ENCODE assay signal across 18 cellular contexts in the genomic region with DNA sequence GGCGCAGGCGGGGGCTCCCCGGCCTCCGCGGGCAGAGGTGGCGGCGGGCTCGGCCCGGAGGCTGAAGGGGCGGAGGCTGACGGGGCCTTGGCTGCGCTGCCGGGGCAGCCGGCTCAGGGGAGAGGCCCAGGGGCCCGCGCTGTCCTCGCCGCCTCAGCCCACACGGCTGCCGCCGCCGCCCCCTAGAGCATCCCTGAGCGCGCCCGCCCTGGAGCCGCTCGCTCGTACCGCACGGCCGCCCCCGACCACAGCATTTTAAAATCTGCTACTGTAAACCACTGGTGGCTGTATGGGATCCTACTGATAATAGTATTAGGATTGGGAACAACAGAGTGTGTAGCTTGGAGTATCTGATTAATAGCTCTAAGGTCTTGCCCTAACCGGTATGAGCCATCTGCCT. TPM values are rescaled to one million over a fixed set of nuclear protein-coding genes. Genes with fewer than 3 reads are reported as not detected.
DNase-seq lines count a peak whose midpoint lies in the region; FAIRE-seq and TF ChIP-seq lines count a peak whose summit lies in the region.
"Had no signal": no experiment of that assay in that cellular context is flagged by ENCODE, and none has a peak within 500 bp of the region (broad histone marks: within the 10 kb centered on the region; RNA-seq: fewer than 3 reads in every experiment).

No MANE protein-coding gene starts in this region.

- TF ChIP-seq CTCF in H1 (IDR thresholded peaks at IDR 0.05; ENCODE audit: control extremely low read depth in 1 of 3, insufficient read depth in 1 of 3, low read depth in 1 of 3, low read length in 3 of 3) (peak; percentile 3 to 14 (median 7); a peak in 3 of 4 replicates), neural crest cell (conservative IDR thresholded peaks at IDR 0.05) (no peak), kidney (IDR thresholded peaks at IDR 0.05; ENCODE audit: borderline replicate concordance, extremely low read depth, insufficient read depth) (no peak), HFFc6 (IDR thresholded peaks at IDR 0.05) (no peak)

- TF ChIP-seq EP300 in H1 (IDR thresholded peaks at IDR 0.05; ENCODE audit: borderline replicate concordance in 1 of 2, low read depth in 2 of 2, low read length in 2 of 2), result no peak

- H3K79me1 ChIP-seq in H1 (ENCODE audit: low read depth, low read length), result no peaks in the 10 kb centered on the region

- H3K23me2 ChIP-seq in H1 (ENCODE audit: low read depth, low read length), result no peaks in the 10 kb centered on the region; the same call in 1 of the 2 replicates

- no peak overlapping the region for H3K14ac ChIP-seq in H1 (ENCODE audit: insufficient read length)

- H3K36me3 Mint-ChIP-seq in neural crest cell (ENCODE audit: low read depth) (peaks cover 3% of the 10 kb centered on the region), HFFc6 (ENCODE audit: low read depth) (no peaks in the 10 kb centered on the region)

- H3K79me2 ChIP-seq in ACC112 (ENCODE audit: control insufficient read depth, insufficient read depth, low read length, unreplicated experiment) (no peaks in the 10 kb centered on the region), H1 (ENCODE audit: control insufficient read depth in 1 of 2, insufficient read depth in 2 of 2, low read length in 2 of 2) (no peaks in the 10 kb centered on the region)

- no peak overlapping the region for H2AK5ac ChIP-seq in H1 (ENCODE audit: low read depth, low read length)

- no peak overlapping the region for H4K91ac ChIP-seq in H1 (replicated peaks; ENCODE audit: insufficient read length, low read length)

- H3K56ac ChIP-seq in H1 (replicated peaks; ENCODE audit: insufficient read length, low read depth, low read length), result no peak overlapping the region

- H4K20me1 ChIP-seq in H1 (replicated peaks in 1 of 2; ENCODE audit: control insufficient read depth in 1 of 2, insufficient read depth in 2 of 2, low read length in 2 of 2), result no peaks in the 10 kb centered on the region

- FAIRE-seq in H1 (lab: Jason Lieb, UNC) (no peak), kidney (lab: Jason Lieb, UNC) (no peak)
- FAIRE-seq: H54 had no signal

- H3K4me1 Mint-ChIP-seq in neural crest cell, result peaks cover 18% of the 10 kb centered on the region
- H3K4me1 Mint-ChIP-seq in HFFc6 (ENCODE audit: low read depth), result no peaks in the 10 kb centered on the region

- no peak overlapping the region for H4K8ac ChIP-seq in H1 (ENCODE audit: extremely low read depth, insufficient read depth, low read length)

- no peak overlapping the region for H3K4me2 ChIP-seq in H1 (ENCODE audit: insufficient read depth in 1 of 2, low read depth in 2 of 2, low read length in 2 of 2)
- H3K4me2 ChIP-seq: KMS-11, smooth muscle cell had no signal

- no peak overlapping the region for H3K9ac ChIP-seq in H1 (replicated peaks in 1 of 4; ENCODE audit: extremely low read depth in 1 of 4, low read depth in 3 of 4, low read length in 3 of 4)
- H3K9ac ChIP-seq in kidney (ENCODE audit: low read length in 2 of 2), result no peak overlapping the region
- H3K9ac ChIP-seq: KMS-11 had no signal

- no peaks in the 10 kb centered on the region for H3K9me3 ChIP-seq in H1 (ENCODE audit: insufficient read depth in 2 of 2, low read depth in 1 of 2, low read length in 1 of 2)
- no peaks in the 10 kb centered on the region for H3K9me3 ChIP-seq in kidney (ENCODE audit: control insufficient read depth in 1 of 2, low read length in 2 of 2)
- H3K9me3 ChIP-seq: Caco-2, esophagus squamous epithelium, vagina had no signal

- H3K27me3 Mint-ChIP-seq in neural crest cell (ENCODE audit: low read depth) (no peaks in the 10 kb centered on the region), HFFc6 (ENCODE audit: insufficient read depth) (peaks cover 25% of the 10 kb centered on the region)

- H2BK12ac ChIP-seq in H1 (ENCODE audit: low read depth, low read length), result no peak overlapping the region

- H3K27ac ChIP-seq in ACC112 (ENCODE audit: low read depth, low read length), result no peak overlapping the region
- no peak overlapping the region for H3K27ac ChIP-seq in H1 (ENCODE audit: low read depth, low read length)
- no peak overlapping the region for H3K27ac ChIP-seq in kidney (ENCODE audit: low read depth in 2 of 2, low read length in 2 of 2)
- H3K27ac ChIP-seq: esophagus squamous epithelium, KMS-11, vagina had no signal

- no peak overlapping the region for H3K23ac ChIP-seq in H1 (ENCODE audit: insufficient read length)

- H2BK15ac ChIP-seq in H1 (ENCODE audit: low read length), result no peak overlapping the region

- H2AFZ ChIP-seq in ACC112 (ENCODE audit: low read length, unreplicated experiment), result peak overlapping the region; percentile 16
- peak overlapping the region; percentile 57; the same call in 1 of the 2 replicates for H2AFZ ChIP-seq in H1 (ENCODE audit: low read length)

- H2BK5ac ChIP-seq in H1 (ENCODE audit: low read depth, low read length), result no peak overlapping the region

- TF ChIP-seq POLR2A in H1 (IDR thresholded peaks at IDR 0.05; ENCODE audit: control extremely low read depth in 1 of 2, low read depth in 2 of 2, low read length in 2 of 2), result no peak

- H3K27ac Mint-ChIP-seq in neural crest cell (ENCODE audit: unreplicated experiment), result peak overlapping the region; percentile 20
- H3K27ac Mint-ChIP-seq in HFFc6, result no peak overlapping the region
- H3K27ac Mint-ChIP-seq: activated naive CD4-positive, alpha-beta T cell treated with anti-CD3 and anti-CD28 coated beads for 36 hours had no signal

- H3K27me3 ChIP-seq in ACC112 (ENCODE audit: insufficient read depth, low read length), result peaks cover 99% of the 10 kb centered on the region
- H3K27me3 ChIP-seq in H7 (ENCODE audit: control insufficient read depth, insufficient read depth, low read length), result no peaks in the 10 kb centered on the region; the same call in 1 of the 2 replicates
- peaks cover 0 to 3% (median 0%) of the 10 kb centered on the region in 4 experiments; a peak in 1 of 7 replicates for H3K27me3 ChIP-seq in H1 (replicated peaks in 1 of 4; ENCODE audit: control insufficient read depth in 3 of 4, extremely low read depth in 1 of 4, insufficient read depth in 3 of 4, low read length in 3 of 4)
- H3K27me3 ChIP-seq: vagina had no signal

- DNase-seq in H7, result peak; percentile 78
- peak in 1 of 2 experiments; percentile 59 for DNase-seq in H1 (ENCODE audit: low read depth in 1 of 2, low spot score in 2 of 2)
- DNase-seq in neural crest cell (ENCODE audit: low read depth, low spot score), result no peak
- no peak for DNase-seq in kidney
- no peak for DNase-seq in UCSD-AML1 (lab: John Stamatoyannopoulos, UW; ENCODE audit: unreplicated experiment)
- DNase-seq in occipital lobe (lab: John Stamatoyannopoulos, UW), result no peak
- DNase-seq in HFFc6, result no peak
- DNase-seq: activated CD4-positive, alpha-beta T cell treated with anti-CD3 and anti-CD28 coated beads for 48 hours; activated naive CD4-positive, alpha-beta T cell treated with anti-CD3 and anti-CD28 coated beads for 36 hours; Caco-2; cortex of kidney; esophagus squamous epithelium; stimulated activated naive CD4-positive, alpha-beta T cell had no signal

- H3K4ac ChIP-seq in H1 (replicated peaks; ENCODE audit: insufficient read length, low read depth, low read length), result no peak overlapping the region

- H3K9me3 Mint-ChIP-seq in neural crest cell (no peaks in the 10 kb centered on the region), HFFc6 (no peaks in the 10 kb centered on the region)
- H3K9me3 Mint-ChIP-seq: activated naive CD4-positive, alpha-beta T cell treated with anti-CD3 and anti-CD28 coated beads for 36 hours had no signal

- H3K18ac ChIP-seq in H1 (ENCODE audit: extremely low read depth, low read length), result no peak overlapping the region

- H3K36me3 ChIP-seq in ACC112 (ENCODE audit: insufficient read depth, low read length), result no peaks in the 10 kb centered on the region
- no peaks in the 10 kb centered on the region for H3K36me3 ChIP-seq in H7 (replicated peaks; ENCODE audit: control insufficient read depth, insufficient read depth, low read length)
- no peaks in the 10 kb centered on the region for H3K36me3 ChIP-seq in H1 (ENCODE audit: control insufficient read depth in 2 of 4, insufficient read depth in 4 of 4, low read length in 3 of 4)
- no peaks in the 10 kb centered on the region for H3K36me3 ChIP-seq in kidney (ENCODE audit: control insufficient read depth in 1 of 2, insufficient read depth in 2 of 2, low read length in 2 of 2)
- H3K36me3 ChIP-seq: esophagus squamous epithelium, vagina had no signal

- 80% methylated on average over 16 of the region's 33 CpGs; no CpG with 5 or more reads in 1 of the 2 experiments for WGBS in H1 (ENCODE audit: extremely low coverage in 1 of 2, insufficient coverage in 1 of 2, insufficient read length in 1 of 2, insufficient replicate concordance in 2 of 2, low coverage in 1 of 2, low lambda C conversion rate in 2 of 2, missing lambda C conversion rate in 1 of 2), 2 experiments

- POLR2A ChIA-PET in H1 (lab: Charles Lee; ENCODE audit: partially characterized antibody), result interaction anchor here (0.6 kb wide), 1 partner anchor 57 kb away, joined by 3 read pairs; no protein-coding TSS in a partner anchor

- no peak overlapping the region for H2BK120ac ChIP-seq in H1 (replicated peaks; ENCODE audit: low read depth, low read length)

- CTCF ChIA-PET in H1 (lab: Charles Lee; ENCODE audit: partially characterized antibody), result interaction anchor here (1.0 to 1.9 kb wide), 3 partner anchors 9 to 124 kb away, joined by 3 to 7 read pairs (median 4); no protein-coding TSS in a partner anchor

- H3K4me3 Mint-ChIP-seq in neural crest cell (no peak overlapping the region), HFFc6 (no peak overlapping the region)
- H3K4me3 Mint-ChIP-seq: activated naive CD4-positive, alpha-beta T cell treated with anti-CD3 and anti-CD28 coated beads for 36 hours had no signal

- no peak; a peak in 1 of 4 replicates for TF ChIP-seq RAD21 in H1 (IDR thresholded peaks at IDR 0.05 in 1 of 2, conservative IDR thresholded peaks at IDR 0.05 in 1 of 2; ENCODE audit: low read depth in 2 of 2, low read length in 2 of 2)

- H3K4me1 ChIP-seq in ACC112 (ENCODE audit: control insufficient read depth, insufficient read depth, low read length, unreplicated experiment), result no peaks in the 10 kb centered on the region
- no peaks in the 10 kb centered on the region for H3K4me1 ChIP-seq in H1 (replicated peaks in 1 of 4; ENCODE audit: control insufficient read depth in 3 of 4, insufficient read depth in 4 of 4, low read length in 3 of 4)
- H3K4me1 ChIP-seq in kidney (ENCODE audit: control insufficient read depth in 1 of 2, insufficient read depth in 1 of 2, low read depth in 1 of 2, low read length in 2 of 2), result peaks cover 10 to 12% of the 10 kb centered on the region in 2 donors
- H3K4me1 ChIP-seq: vagina had no signal

- intact Hi-C loops in kidney (cut with DNase I), result no loop called here

- peak overlapping the region; percentile 57 for H3K4me3 ChIP-seq in ACC112 (ENCODE audit: low read depth, low read length)
- no peak overlapping the region for H3K4me3 ChIP-seq in H7 (ENCODE audit: insufficient read depth, low read depth, low read length)
- no peak overlapping the region for H3K4me3 ChIP-seq in H1 (ENCODE audit: extremely low read depth in 1 of 4, insufficient read depth in 2 of 4, low read depth in 3 of 4, low read length in 4 of 4)
- H3K4me3 ChIP-seq in kidney (ENCODE audit: low read length in 2 of 2), result no peak overlapping the region
- H3K4me3 ChIP-seq: smooth muscle cell, vagina had no signal

- H2BK20ac ChIP-seq in H1 (ENCODE audit: low read length), result no peak overlapping the region

- no peak overlapping the region for H4K5ac ChIP-seq in H1 (ENCODE audit: insufficient read length, low read depth, low read length)

RNA-seq across cellular contexts. Expression of a gene that starts 22.2 kb away (rescaled TPM):
- total RNA-seq in H7 (2014; rRNA removed; shearing (Covaris generic)), result not detected in 2 replicates
- not detected in 2 replicates for total RNA-seq in H1 (2021; fragmentation: NEBNext Ultra II Directional; extraction: Animal tissue kit (Norgen Biotek cat#: 25700))
- 0.09 and 0.11 TPM in 2 replicates for polyA plus RNA-seq in H1 (2011; rRNA removed)
- 0.12 TPM for polyA plus RNA-seq in H1 (2011; cell fraction: cytosol; rRNA removed)
- polyA plus RNA-seq in H1 (2011; cell fraction: nucleus; rRNA removed), result not detected
- polyA plus RNA-seq in H1 (2012, experiment 1 of 2), result 0.19 TPM in 1 of 4 replicates, not detected in the others
- not detected for polyA plus RNA-seq in H1 (2012, experiment 2 of 2)
- polyA plus RNA-seq in H1 (2013, experiment 1 of 2), result not detected
- not detected for polyA plus RNA-seq in H1 (2013, experiment 2 of 2)
- polyA minus RNA-seq in H1 (2011; rRNA and poly(A)+ RNA removed), result not detected in 2 replicates
- not detected for polyA minus RNA-seq in H1 (2011; cell fraction: cytosol; rRNA and poly(A)+ RNA removed)
- polyA minus RNA-seq in H1 (2011; cell fraction: nucleus; rRNA and poly(A)+ RNA removed), result not detected
- total RNA-seq in neural crest cell, result not detected in 2 replicates
- total RNA-seq in kidney, result not detected
- 1.8 TPM for polyA plus RNA-seq in kidney (ENCODE audit: insufficient read depth, low read depth, low replicate concordance)
- total RNA-seq in occipital lobe, result not detected
- total RNA-seq in HFFc6 (2021; fragmentation: NEBNext Ultra II Directional; extraction: Animal tissue kit (Norgen Biotek cat#: 25700)), result not detected
- total RNA-seq: activated naive CD4-positive, alpha-beta T cell treated with anti-CD3 and anti-CD28 coated beads for 36 hours; Caco-2; esophagus squamous epithelium; smooth muscle cell; vagina had no signal
- polyA plus RNA-seq: smooth muscle cell had no signal

RNA-seq across cellular contexts. Expression of a gene that starts 34.9 kb away (rescaled TPM):
- 19.4 and 23.5 TPM in 2 replicates for total RNA-seq in H7 (2014; rRNA removed; shearing (Covaris generic))
- total RNA-seq in H1 (2021; fragmentation: NEBNext Ultra II Directional; extraction: Animal tissue kit (Norgen Biotek cat#: 25700)), result 2.2 and 4.3 TPM in 2 replicates
- polyA plus RNA-seq in H1 (2011; rRNA removed), result 4.4 and 4.6 TPM in 2 replicates
- 4.7 TPM for polyA plus RNA-seq in H1 (2011; cell fraction: cytosol; rRNA removed)
- polyA plus RNA-seq in H1 (2011; cell fraction: nucleus; rRNA removed), result 3.4 TPM
- 4.9 to 6.1 TPM (median 5.8 TPM) in 4 replicates for polyA plus RNA-seq in H1 (2012, experiment 1 of 2)
- 13.5 TPM for polyA plus RNA-seq in H1 (2012, experiment 2 of 2)
- 7.0 TPM for polyA plus RNA-seq in H1 (2013, experiment 1 of 2)
- 8.2 TPM for polyA plus RNA-seq in H1 (2013, experiment 2 of 2)
- 5.2 and 5.8 TPM in 2 replicates for polyA minus RNA-seq in H1 (2011; rRNA and poly(A)+ RNA removed)
- 2.6 TPM for polyA minus RNA-seq in H1 (2011; cell fraction: cytosol; rRNA and poly(A)+ RNA removed)
- polyA minus RNA-seq in H1 (2011; cell fraction: nucleus; rRNA and poly(A)+ RNA removed), result 1.3 TPM
- 2.3 and 3.3 TPM in 2 replicates for total RNA-seq in neural crest cell
- 19.4 TPM for total RNA-seq in kidney
- 24.5 TPM for polyA plus RNA-seq in kidney (ENCODE audit: insufficient read depth, low read depth, low replicate concordance)
- total RNA-seq in occipital lobe, result 0.16 TPM
- 1 to 10 TPM; 2.4 to 4.0 (median 3.2) TPM for total RNA-seq in HFFc6 (2021; fragmentation: NEBNext Ultra II Directional; extraction: Animal tissue kit (Norgen Biotek cat#: 25700))

RNA-seq across cellular contexts. Expression of a gene that starts 39.1 kb away (rescaled TPM):
- total RNA-seq in H7 (2014; rRNA removed; shearing (Covaris generic)), result 15.8 and 20.5 TPM in 2 replicates
- total RNA-seq in H1 (2021; fragmentation: NEBNext Ultra II Directional; extraction: Animal tissue kit (Norgen Biotek cat#: 25700)), result 0.38 and 0.61 TPM in 2 replicates
- polyA plus RNA-seq in H1 (2011; rRNA removed) (3.5 and 3.7 TPM in 2 replicates), kidney (ENCODE audit: insufficient read depth, low read depth, low replicate concordance) (40.4 TPM)
- 3.5 TPM for polyA plus RNA-seq in H1 (2011; cell fraction: cytosol; rRNA removed)
- polyA plus RNA-seq in H1 (2011; cell fraction: nucleus; rRNA removed), result 3.5 TPM
- polyA plus RNA-seq in H1 (2012, experiment 1 of 2), result 2.1 to 3.1 TPM (median 2.3 TPM) in 4 replicates
- 0.46 TPM for polyA plus RNA-seq in H1 (2012, experiment 2 of 2)
- 2.4 TPM for polyA plus RNA-seq in H1 (2013, experiment 1 of 2)
- 2.6 TPM for polyA plus RNA-seq in H1 (2013, experiment 2 of 2)
- 5.9 and 7.7 TPM in 2 replicates for polyA minus RNA-seq in H1 (2011; rRNA and poly(A)+ RNA removed)
- 3.3 TPM for polyA minus RNA-seq in H1 (2011; cell fraction: cytosol; rRNA and poly(A)+ RNA removed)
- 1.00 TPM for polyA minus RNA-seq in H1 (2011; cell fraction: nucleus; rRNA and poly(A)+ RNA removed)
- total RNA-seq in neural crest cell (2.6 TPM in 2 replicates), kidney (22.8 TPM), occipital lobe (2.2 TPM)
- 1 to 10 TPM; 2.8 to 6.9 (median 5.3) TPM for total RNA-seq in HFFc6 (2021; fragmentation: NEBNext Ultra II Directional; extraction: Animal tissue kit (Norgen Biotek cat#: 25700))

RNA-seq across cellular contexts. Expression of a gene that starts 44.7 kb away (rescaled TPM):
- total RNA-seq in H7 (2014; rRNA removed; shearing (Covaris generic)), result not detected in 2 replicates
- not detected in 2 replicates for total RNA-seq in H1 (2021; fragmentation: NEBNext Ultra II Directional; extraction: Animal tissue kit (Norgen Biotek cat#: 25700))
- not detected in 2 replicates for polyA plus RNA-seq in H1 (2011; rRNA removed)
- not detected for polyA plus RNA-seq in H1 (2011; cell fraction: cytosol; rRNA removed)
- not detected for polyA plus RNA-seq in H1 (2011; cell fraction: nucleus; rRNA removed)
- not detected in 4 replicates for polyA plus RNA-seq in H1 (2012, experiment 1 of 2)
- polyA plus RNA-seq in H1 (2012, experiment 2 of 2), result not detected
- polyA plus RNA-seq in H1 (2013, experiment 1 of 2), result not detected
- not detected for polyA plus RNA-seq in H1 (2013, experiment 2 of 2)
- polyA minus RNA-seq in H1 (2011; rRNA and poly(A)+ RNA removed), result not detected in 2 replicates
- polyA minus RNA-seq in H1 (2011; cell fraction: cytosol; rRNA and poly(A)+ RNA removed), result not detected
- polyA minus RNA-seq in H1 (2011; cell fraction: nucleus; rRNA and poly(A)+ RNA removed), result not detected
- not detected in 2 replicates for total RNA-seq in neural crest cell
- not detected for total RNA-seq in kidney
- polyA plus RNA-seq in kidney (ENCODE audit: insufficient read depth, low read depth, low replicate concordance), result not detected
- total RNA-seq in occipital lobe, result not detected
- total RNA-seq in HFFc6 (2021; fragmentation: NEBNext Ultra II Directional; extraction: Animal tissue kit (Norgen Biotek cat#: 25700)), result not detected
- total RNA-seq: activated naive CD4-positive, alpha-beta T cell treated with anti-CD3 and anti-CD28 coated beads for 36 hours; Caco-2; esophagus squamous epithelium; smooth muscle cell; vagina had no signal
- polyA plus RNA-seq: smooth muscle cell had no signal

RNA-seq across cellular contexts. Expression of a gene that starts 57.6 kb away (rescaled TPM):
- 0.66 and 0.92 TPM in 2 replicates for total RNA-seq in H7 (2014; rRNA removed; shearing (Covaris generic))
- total RNA-seq in H1 (2021; fragmentation: NEBNext Ultra II Directional; extraction: Animal tissue kit (Norgen Biotek cat#: 25700)), result not detected in 2 replicates
- polyA plus RNA-seq in H1 (2011; rRNA removed) (0.12 TPM in 1 of 2 replicates, not detected in the other), kidney (ENCODE audit: insufficient read depth, low read depth, low replicate concordance) (6.0 TPM)
- not detected for polyA plus RNA-seq in H1 (2011; cell fraction: cytosol; rRNA removed)
- polyA plus RNA-seq in H1 (2011; cell fraction: nucleus; rRNA removed), result not detected
- polyA plus RNA-seq in H1 (2012, experiment 1 of 2), result not detected in 4 replicates
- polyA plus RNA-seq in H1 (2012, experiment 2 of 2), result 0.25 TPM
- 0.22 TPM for polyA plus RNA-seq in H1 (2013, experiment 1 of 2)
- polyA plus RNA-seq in H1 (2013, experiment 2 of 2), result 0.42 TPM
- polyA minus RNA-seq in H1 (2011; rRNA and poly(A)+ RNA removed), result not detected in 2 replicates
- not detected for polyA minus RNA-seq in H1 (2011; cell fraction: cytosol; rRNA and poly(A)+ RNA removed)
- polyA minus RNA-seq in H1 (2011; cell fraction: nucleus; rRNA and poly(A)+ RNA removed), result not detected
- total RNA-seq in neural crest cell (0.23 TPM in 1 of 2 replicates, not detected in the other), kidney (15.4 TPM), occipital lobe (1.1 TPM)
- total RNA-seq in HFFc6 (2021; fragmentation: NEBNext Ultra II Directional; extraction: Animal tissue kit (Norgen Biotek cat#: 25700)), result not detected
- total RNA-seq: Caco-2 had no signal
- polyA plus RNA-seq: smooth muscle cell had no signal

Comparison
In these comparisons a context has a peak if more than half of its experiments do, and no peak if none do; other contexts are left out.
1. CTCF ChIP-seq: peak in H1 (3 of 3); none in neural crest cell (single experiment), kidney (single experiment) and HFFc6 (single experiment).